In genomic region chr2:231869016-231869415, GRCh38 we compare ENCODE assay signal across 4 cellular contexts. TPM values are rescaled to one million over a fixed set of nuclear protein-coding genes. Genes with fewer than 3 reads are reported as not detected.
"Had no signal": no experiment of that assay in that cellular context is flagged by ENCODE, and none has a peak within 500 bp of the region (broad histone marks: within the 10 kb centered on the region; RNA-seq: fewer than 3 reads in every experiment).

No MANE protein-coding gene starts in this region.

RNA-seq across cellular contexts. Expression of gene NPPC, which starts 57.2 kb away (rescaled TPM):
- total RNA-seq: LHCN-M2, M059J, MCF 10A, NCI-H460 had no signal
